In genomic region chr17:19273731-19274130, GRCh38 we compare ENCODE assay signal across 14 cellular contexts.
"Had no signal": no experiment of that assay in that cellular context is flagged by ENCODE, and none has a peak within 500 bp of the region (broad histone marks: within the 10 kb centered on the region; RNA-seq: fewer than 3 reads in every experiment).

No MANE protein-coding gene starts in this region.

- H3K36me3 ChIP-seq: breast epithelium, ovary had no signal

- DNase-seq: activated CD4-positive, alpha-beta T cell treated with anti-CD3 and anti-CD28 coated beads, Interleukin-2, amount 50 U/mL, for 1 hour; activated effector memory CD4-positive, alpha-beta T cell treated with anti-CD3 and anti-CD28 coated beads, Interleukin-2, amount 50 U/mL, for 16 hours; activated T-cell treated with anti-CD3 and anti-CD28 coated beads, Interleukin-2, amount 50 U/mL, for 1 hour; anterior cingulate cortex; foreskin keratinocyte; kidney; ovary; retina; SK-N-SH; small intestine; T-helper 1 cell; trophoblast cell had no signal

- H3K4me1 ChIP-seq: foreskin keratinocyte had no signal

- ATAC-seq: activated naive CD4-positive, alpha-beta T cell treated with anti-CD3 and anti-CD28 coated beads, Interleukin-2, amount 50 U/mL, for 72 hours; foreskin keratinocyte had no signal

- H3K27me3 ChIP-seq: breast epithelium, foreskin keratinocyte, ovary had no signal

- H3K27ac ChIP-seq: foreskin keratinocyte, ovary had no signal

- H3K27ac Mint-ChIP-seq: activated naive CD4-positive, alpha-beta T cell treated with anti-CD3 and anti-CD28 coated beads, Interleukin-2, amount 50 U/mL, for 72 hours had no signal

- H3K9me3 ChIP-seq: breast epithelium, ovary, SK-N-SH had no signal

- H3K9me3 Mint-ChIP-seq: activated naive CD4-positive, alpha-beta T cell treated with anti-CD3 and anti-CD28 coated beads, Interleukin-2, amount 50 U/mL, for 72 hours had no signal

- H3K36me3 Mint-ChIP-seq: activated naive CD4-positive, alpha-beta T cell treated with anti-CD3 and anti-CD28 coated beads, Interleukin-2, amount 50 U/mL, for 72 hours had no signal

- H3K4me3 ChIP-seq: breast epithelium, ovary had no signal
